5 cellular contexts compared by ENCODE assay signal in the genomic region with DNA sequence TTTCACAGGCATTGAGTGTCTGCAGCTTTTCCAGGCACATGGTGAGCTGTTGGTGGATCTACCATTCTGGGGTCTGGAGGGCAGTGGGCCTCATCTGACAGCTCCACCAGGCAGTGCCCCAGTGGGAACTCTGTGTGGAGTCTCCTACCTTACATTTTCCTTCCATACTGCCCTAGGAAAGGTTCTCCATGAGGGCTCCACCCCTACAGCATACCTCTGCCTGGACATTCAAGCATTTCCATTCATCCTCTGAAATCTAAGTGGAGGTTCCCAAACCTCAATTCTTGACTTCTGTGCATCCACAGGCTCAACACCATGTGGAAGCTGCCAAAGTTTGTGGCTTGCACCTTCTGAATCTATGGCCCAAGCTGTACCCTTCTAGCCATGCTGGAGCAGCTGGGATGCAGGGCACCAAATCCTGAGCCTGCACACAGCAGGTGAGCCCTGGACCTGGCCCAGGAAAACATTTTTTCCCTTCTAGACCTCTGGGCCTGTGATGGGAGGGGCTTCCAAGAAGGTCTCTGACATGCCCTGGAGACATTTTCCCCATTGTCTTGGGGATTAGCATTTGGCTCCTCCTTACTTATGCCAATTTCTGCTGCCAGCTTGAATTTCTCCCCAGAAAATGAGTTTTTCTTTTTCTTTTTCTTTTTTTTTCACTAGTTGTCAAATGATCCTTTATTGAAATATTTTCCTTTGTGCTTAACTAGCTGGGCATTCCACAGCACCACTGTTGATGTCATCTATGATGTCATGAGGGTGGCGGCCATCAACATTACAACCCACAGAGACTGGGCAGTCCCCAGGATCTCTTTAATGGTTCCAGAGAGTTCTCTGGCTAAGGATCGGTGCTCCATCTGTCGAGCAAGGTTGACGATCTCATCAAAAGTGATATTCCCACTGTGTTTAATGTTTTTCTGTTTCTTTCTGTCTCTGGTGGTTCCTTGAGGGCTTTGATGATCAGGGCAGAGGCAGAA. TPM values are rescaled to one million over a fixed set of nuclear protein-coding genes. Genes with fewer than 3 reads are reported as not detected.
"Had no signal": no experiment of that assay in that cellular context is flagged by ENCODE, and none has a peak within 500 bp of the region (broad histone marks: within the 10 kb centered on the region; RNA-seq: fewer than 3 reads in every experiment).

No MANE protein-coding gene starts in this region.

RNA-seq across cellular contexts. Expression of a gene that starts 11.0 kb away (rescaled TPM):
- total RNA-seq: HT-29, IMR-90, M059J, Right ventricle myocardium superior, SJSA1 had no signal
- polyA plus RNA-seq: IMR-90 had no signal
